8 cellular contexts compared by ENCODE assay signal in genomic region chr4:71713611-71714203, GRCh38.
DNase-seq lines count a peak whose midpoint lies in the region; ATAC-seq and TF ChIP-seq lines count a peak whose summit lies in the region.

No MANE protein-coding gene starts in this region.

- H3K9me3 ChIP-seq in sigmoid colon: no peaks in the 10 kb centered on the region

- H3K36me3 ChIP-seq in sigmoid colon: no peaks in the 10 kb centered on the region

- TF ChIP-seq CTCF in fibroblast of the aortic adventitia (IDR thresholded peaks at IDR 0.05; ENCODE audit: insufficient read depth, low read length) (peak; percentile 55), sigmoid colon (IDR thresholded peaks at IDR 0.05) (peak in 3 of 4 experiments; percentile 50 to 57 (median 51))

- no peak for TF ChIP-seq POLR2A in sigmoid colon (IDR thresholded peaks at IDR 0.05)

- peak; percentile 64 for ATAC-seq in GM19467 (IDR thresholded peaks at IDR 0.05; ENCODE audit: unreplicated experiment)

- 9 to 51% methylated on average over 1 of the region's 1 CpG for WGBS in sigmoid colon, 2 donors

- no peak overlapping the region for H3K27ac ChIP-seq in sigmoid colon

- in situ Hi-C loops in KBM-7 (cut with MboI; ENCODE audit: low pct_unique_long_range_greater_than_20kb, low sequenced_read_pairs): loop anchor here (25.0 kb wide), 1 partner anchor 1101 kb away; no protein-coding TSS in a partner anchor
- in situ Hi-C loops in SK-MEL-5 (cut with HindIII; ENCODE audit: low pct_unique_long_range_greater_than_20kb, low sequenced_read_pairs): no loop called here

- intact Hi-C loops in sigmoid colon (cut with DNase I): loop anchor here (2.0 to 10.0 kb wide), 2 partner anchors 483 to 1059 kb away; no protein-coding TSS in a partner anchor

- TF ChIP-seq EP300 in sigmoid colon (IDR thresholded peaks at IDR 0.05): no peak

- no peak overlapping the region for H3K4me3 ChIP-seq in fibroblast of the aortic adventitia (ENCODE audit: low read depth, low read length)
- H3K4me3 ChIP-seq in sigmoid colon: no peak overlapping the region

- no peaks in the 10 kb centered on the region for H3K4me1 ChIP-seq in sigmoid colon

- DNase-seq in DMS114 treated with DMSO at 0.1 percent for 48 hours (lab: John Stamatoyannopoulos, UW; ENCODE audit: unreplicated experiment) (peak; percentile 1), KBM-7 (peak; percentile 47), SK-MEL-5 (ENCODE audit: low read depth, low spot score) (peak; percentile 50), fibroblast of the aortic adventitia (ENCODE audit: low read depth) (peak; percentile 85), sigmoid colon (no peak), GF-D8 (lab: John Stamatoyannopoulos, UW) (no peak), NOMO-1 treated with DMSO at 0.1 percent for 48 hours (lab: John Stamatoyannopoulos, UW; ENCODE audit: unreplicated experiment) (no peak)

- H3K27me3 ChIP-seq in sigmoid colon: no peaks in the 10 kb centered on the region

Comparison
In these comparisons a context has a peak if more than half of its experiments do, and no peak if none do; other contexts are left out.
1. DNase-seq: peak in DMS114 treated with DMSO at 0.1 percent for 48 hours (single experiment), KBM-7 (single experiment), SK-MEL-5 (single experiment) and fibroblast of the aortic adventitia (single experiment); none in sigmoid colon (single experiment), GF-D8 (single experiment) and NOMO-1 treated with DMSO at 0.1 percent for 48 hours (single experiment).